In genomic region chr1:163321311-163322305, GRCh38 we compare ENCODE assay signal across 8 cellular contexts. TPM values are rescaled to one million over a fixed set of nuclear protein-coding genes. Genes with fewer than 3 reads are reported as not detected.
DNase-seq lines count a peak whose midpoint lies in the region; ATAC-seq lines count a peak whose summit lies in the region.

TSS of gene NUF2 (plus strand) at chr1:163321954. CDS start at chr1:163326052, 4,098 bp downstream.

- peak; percentile 97 for ATAC-seq in GM21360 (IDR thresholded peaks at IDR 0.05; ENCODE audit: unreplicated experiment)
- ATAC-seq in effector memory CD8-positive, alpha-beta T cell (replicated peaks), result peak; percentile 95

- H3K27me3 Mint-ChIP-seq in effector memory CD8-positive, alpha-beta T cell, result no peaks in the 10 kb centered on the region

- H3K27ac Mint-ChIP-seq in effector memory CD8-positive, alpha-beta T cell, result peak within 1 kb of the TSS; percentile 93 to 98

- peaks cover 10% of the 10 kb centered on the region for H3K36me3 Mint-ChIP-seq in effector memory CD8-positive, alpha-beta T cell (ENCODE audit: insufficient read depth)

- H3K9me3 Mint-ChIP-seq in effector memory CD8-positive, alpha-beta T cell, result no peaks in the 10 kb centered on the region

- peak; percentile 99 for DNase-seq in COLO668 (lab: John Stamatoyannopoulos, UW; ENCODE audit: unreplicated experiment)
- DNase-seq in HT1080 (ENCODE audit: low read depth), result peak; percentile 98
- DNase-seq in NOMO-1 treated with DMSO at 0.1 percent for 48 hours (lab: John Stamatoyannopoulos, UW; ENCODE audit: unreplicated experiment), result peak; percentile 96
- DNase-seq in activated CD8-positive, alpha-beta memory T cell treated with anti-CD3 and anti-CD28 coated beads for 4 hours (ENCODE audit: low read depth in 2 of 2), result peak; percentile 92 to 93
- DNase-seq in effector memory CD8-positive, alpha-beta T cell, result peak; percentile 93 to 96 (median 93)
- peak; percentile 98 for DNase-seq in medulla oblongata (ENCODE audit: extremely low spot score)
- peak; percentile 92 for DNase-seq in stimulated activated CD8-positive, alpha-beta memory T cell treated with anti-CD3 and anti-CD28 coated beads, Interleukin-12 subunit alpha, Interleukin-12 subunit beta, amount 100 ng/mL, for 1 hour (ENCODE audit: low read depth)

- peaks cover 13 to 20% of the 10 kb centered on the region in 2 donors for H3K4me1 Mint-ChIP-seq in effector memory CD8-positive, alpha-beta T cell (ENCODE audit: low read depth in 2 of 2)

- H3K4me3 Mint-ChIP-seq in effector memory CD8-positive, alpha-beta T cell, result peak within 1 kb of the TSS; percentile 86 to 90

RNA-seq across cellular contexts. Expression of gene NUF2, which starts in this region (rescaled TPM):
- total RNA-seq in HT1080 (2014; rRNA removed; shearing (Covaris generic)), result 54.2 and 68.9 TPM in 2 replicates
- polyA plus RNA-seq in HT1080 (2015; cell fraction: cytosol; rRNA removed), result 52.7 and 65.0 TPM in 2 replicates
- 124 and 145 TPM in 2 replicates for polyA plus RNA-seq in HT1080 (2015; cell fraction: nucleus; rRNA removed)

Comparison
In these comparisons a context has a peak if more than half of its experiments do, and no peak if none do; other contexts are left out.
1. Peak in every context shown above with its lines: DNase-seq and ATAC-seq.